In genomic region chr10:72285972-72286521, GRCh38 we compare ENCODE assay signal across 10 cellular contexts. TPM values are rescaled to one million over a fixed set of nuclear protein-coding genes. Genes with fewer than 3 reads are reported as not detected.
DNase-seq lines count a peak whose midpoint lies in the region; ATAC-seq, FAIRE-seq and TF ChIP-seq lines count a peak whose summit lies in the region.
"Had no signal": no experiment of that assay in that cellular context is flagged by ENCODE, and none has a peak within 500 bp of the region (broad histone marks: within the 10 kb centered on the region; RNA-seq: fewer than 3 reads in every experiment).

No MANE protein-coding gene starts in this region.

- H3K27me3 Mint-ChIP-seq in activated CD8-positive, alpha-beta memory T cell treated with anti-CD3 and anti-CD28 coated beads, Interleukin-2, amount 10 ng/mL, durations not matched to agents 7 days and 5 days = no peaks in the 10 kb centered on the region

- H3K4me3 Mint-ChIP-seq in activated CD8-positive, alpha-beta memory T cell treated with anti-CD3 and anti-CD28 coated beads, Interleukin-2, amount 10 ng/mL, durations not matched to agents 7 days and 5 days = no peak overlapping the region

- no peak for ATAC-seq in activated CD8-positive, alpha-beta memory T cell treated with anti-CD3 and anti-CD28 coated beads, Interleukin-2, amount 10 ng/mL, durations not matched to agents 7 days and 5 days
- ATAC-seq in sciatic nerve = peak; percentile 27
- ATAC-seq in GM18870 (IDR thresholded peaks at IDR 0.05; ENCODE audit: unreplicated experiment) = no peak

- DNase-seq in activated CD8-positive, alpha-beta memory T cell treated with anti-CD3 and anti-CD28 coated beads, Interleukin-2, amount 10 ng/mL, durations not matched to agents 7 days and 5 days = no peak
- no peak for DNase-seq in activated CD8-positive, alpha-beta memory T cell treated with anti-CD3 and anti-CD28 coated beads, Interleukin-2, amount 50 U/mL, for 4 hours
- peak; percentile 57 for DNase-seq in RCC 7860 (ENCODE audit: low spot score)
- DNase-seq in fibroblast of villous mesenchyme (ENCODE audit: low read depth) = peak; percentile 68
- DNase-seq in sciatic nerve (ENCODE audit: low spot score) = no peak
- no peak for DNase-seq in NCI-H524 treated with DMSO at 0.1 percent for 48 hours (lab: John Stamatoyannopoulos, UW)
- no peak for DNase-seq in C1 segment of cervical spinal cord (lab: John Stamatoyannopoulos, UW)
- DNase-seq: NCI-H2029 had no signal

- peaks cover 2% of the 10 kb centered on the region for H3K36me3 Mint-ChIP-seq in activated CD8-positive, alpha-beta memory T cell treated with anti-CD3 and anti-CD28 coated beads, Interleukin-2, amount 10 ng/mL, durations not matched to agents 7 days and 5 days

- no peak overlapping the region for H3K4me3 ChIP-seq in fibroblast of villous mesenchyme (ENCODE audit: low read depth, low read length)

- no peak for TF ChIP-seq CTCF in fibroblast of villous mesenchyme (IDR thresholded peaks at IDR 0.05; ENCODE audit: insufficient read depth, low read depth, low read length)

- FAIRE-seq in RCC 7860 (lab: Jason Lieb, UNC) = peak; percentile 81
- FAIRE-seq: bronchial epithelial cell had no signal

- CTCF ChIA-PET in activated CD8-positive, alpha-beta memory T cell treated with anti-CD3 and anti-CD28 coated beads, Interleukin-2, amount 10 ng/mL, durations not matched to agents 7 days and 5 days (lab: Charles Lee) = interaction anchor here (0.8 to 1.4 kb wide), 5 partner anchors 11 to 51 kb away, joined by 3 to 5 read pairs (median 3); no protein-coding TSS in a partner anchor

- no peaks in the 10 kb centered on the region for H3K9me3 Mint-ChIP-seq in activated CD8-positive, alpha-beta memory T cell treated with anti-CD3 and anti-CD28 coated beads, Interleukin-2, amount 10 ng/mL, durations not matched to agents 7 days and 5 days (ENCODE audit: low read depth)

- peaks cover 39% of the 10 kb centered on the region for H3K4me1 Mint-ChIP-seq in activated CD8-positive, alpha-beta memory T cell treated with anti-CD3 and anti-CD28 coated beads, Interleukin-2, amount 10 ng/mL, durations not matched to agents 7 days and 5 days

- intact Hi-C loops in sciatic nerve (cut with DNase I) = no loop called here

- peak overlapping the region; percentile 62 for H3K27ac Mint-ChIP-seq in activated CD8-positive, alpha-beta memory T cell treated with anti-CD3 and anti-CD28 coated beads, Interleukin-2, amount 10 ng/mL, durations not matched to agents 7 days and 5 days

RNA-seq across cellular contexts. Expression of gene DDIT4, which starts 12.3 kb away (rescaled TPM):
- total RNA-seq in activated CD8-positive, alpha-beta memory T cell treated with anti-CD3 and anti-CD28 coated beads, Interleukin-2, amount 10 ng/mL, durations not matched to agents 7 days and 5 days = 100 to 1,000 TPM; 291 to 293 TPM
- total RNA-seq in fibroblast of villous mesenchyme = 88.5 and 325 TPM in 2 replicates
- 232 TPM for total RNA-seq in sciatic nerve

Comparison
In these comparisons a context has a peak if more than half of its experiments do, and no peak if none do; other contexts are left out.
1. DNase-seq: peak in RCC 7860 (single experiment) and fibroblast of villous mesenchyme (single experiment); none in activated CD8-positive, alpha-beta memory T cell treated with anti-CD3 and anti-CD28 coated beads, Interleukin-2, amount 10 ng/mL, durations not matched to agents 7 days and 5 days (single experiment), activated CD8-positive, alpha-beta memory T cell treated with anti-CD3 and anti-CD28 coated beads, Interleukin-2, amount 50 U/mL, for 4 hours (single experiment), sciatic nerve (single experiment), NCI-H524 treated with DMSO at 0.1 percent for 48 hours (single experiment) and C1 segment of cervical spinal cord (0 of 14).